Comparison of ENCODE assay signal across 28 cellular contexts in the genomic region with DNA sequence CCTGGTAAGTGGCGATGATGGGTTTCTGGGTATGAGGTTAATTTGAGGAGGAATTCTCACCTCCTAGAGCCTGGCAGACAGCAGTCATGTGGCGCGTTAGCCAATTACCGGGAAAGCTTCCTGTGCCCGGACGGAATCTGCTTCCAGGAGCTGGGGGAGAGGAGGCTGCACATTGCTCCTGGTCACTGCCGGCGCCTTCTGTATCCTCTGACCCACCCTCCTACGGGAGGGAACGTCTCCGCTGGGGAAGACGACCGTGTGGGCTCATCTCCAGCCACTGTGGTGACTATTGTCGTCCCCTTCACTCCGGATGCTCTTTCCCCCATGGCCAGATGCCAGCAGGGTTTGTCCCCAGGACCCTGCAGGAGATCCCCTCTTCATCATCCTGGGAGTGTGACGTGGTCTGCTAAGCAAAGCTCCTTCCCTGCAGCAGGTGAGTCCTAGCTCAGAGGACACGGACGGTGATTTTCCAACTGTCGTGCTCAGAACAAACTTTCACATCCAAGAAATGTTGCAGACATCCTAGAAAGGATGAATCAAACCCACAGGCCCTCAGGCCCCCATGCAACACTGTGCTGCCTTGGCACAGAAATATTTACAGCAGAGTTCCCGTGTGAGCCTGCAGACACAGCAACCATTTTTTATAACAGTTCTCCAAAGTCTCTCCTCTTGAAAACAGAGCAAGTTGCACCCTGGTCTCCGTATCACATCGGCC. TPM values are rescaled to one million over a fixed set of nuclear protein-coding genes. Genes with fewer than 3 reads are reported as not detected.
DNase-seq lines count a peak whose midpoint lies in the region; ATAC-seq, FAIRE-seq and TF ChIP-seq lines count a peak whose summit lies in the region.
"Had no signal": no experiment of that assay in that cellular context is flagged by ENCODE, and none has a peak within 500 bp of the region (broad histone marks: within the 10 kb centered on the region; RNA-seq: fewer than 3 reads in every experiment).

No MANE protein-coding gene starts in this region.

- H3K9me3 ChIP-seq in breast epithelium = no peaks in the 10 kb centered on the region
- H3K9me3 ChIP-seq: body of pancreas, gastrocnemius medialis, upper lobe of left lung had no signal

- H3K4me3 Mint-ChIP-seq in nephron (peak overlapping the region in 1 of 3 experiments; percentile 32), WTC11 (no peak overlapping the region), CD14-positive monocyte (peak overlapping the region in 1 of 2 donors; percentile 13)
- H3K4me3 Mint-ChIP-seq: activated CD4-positive, alpha-beta memory T cell treated with anti-CD3 and anti-CD28 coated beads, Interleukin-2, amount 10 ng/mL, durations not matched to agents 7 days and 5 days; activated T-cell treated with anti-CD3 and anti-CD28 coated beads, Interleukin-2, amount 50 U/mL, for 4 hours; dendritic cell treated with granulocyte-macrophage colony-stimulating factor and Interleukin-4, amounts not matched to agents 40 ng/mL and 50 ng/mL, for 4 days; stimulated activated naive CD8-positive, alpha-beta T cell treated with anti-CD3 and anti-CD28 coated beads, Interleukin-15, amount 100 ng/mL, for 72 hours; T-helper 1 cell treated with Interleukin-12 subunit alpha and Interleukin-12 subunit beta and Interleukin-4 antibody, amounts not matched to agents 30 μg/mL and 1 μg/mL, for 36 hours had no signal

- intact Hi-C loops in breast epithelium (cut with DNase I; ENCODE audit: low total_unique reads) (no loop called here), CD14-positive monocyte (cut with micrococcal nuclease) (no loop called here)

- no peak for TF ChIP-seq CTCF in BJ (IDR thresholded peaks at IDR 0.05; ENCODE audit: insufficient read depth, low read depth, low read length)
- no peak for TF ChIP-seq CTCF in epithelial cell of proximal tubule (conservative IDR thresholded peaks at IDR 0.05; ENCODE audit: low read depth, low read length)
- TF ChIP-seq CTCF in nephron (IDR thresholded peaks at IDR 0.05; ENCODE audit: unreplicated experiment in 3 of 3) = no peak
- no peak for TF ChIP-seq CTCF in WTC11 (IDR thresholded peaks at IDR 0.05)
- no peak for TF ChIP-seq CTCF in breast epithelium (IDR thresholded peaks at IDR 0.05)
- TF ChIP-seq CTCF in CD14-positive monocyte (IDR thresholded peaks at IDR 0.05) = no peak

- no peaks in the 10 kb centered on the region for H3K36me3 Mint-ChIP-seq in nephron (ENCODE audit: low read depth)
- H3K36me3 Mint-ChIP-seq in WTC11 = no peaks in the 10 kb centered on the region
- H3K36me3 Mint-ChIP-seq in CD14-positive monocyte = no peaks in the 10 kb centered on the region
- H3K36me3 Mint-ChIP-seq: activated naive CD4-positive, alpha-beta T cell treated with anti-CD3 and anti-CD28 coated beads, Interleukin-2, amount 50 U/mL, for 72 hours had no signal

- H3K27me3 ChIP-seq in BJ (ENCODE audit: control insufficient read depth, insufficient read depth, low read length) (peaks cover 15% of the 10 kb centered on the region), breast epithelium (peaks cover 0 to 10% of the 10 kb centered on the region in 2 donors)
- H3K27me3 ChIP-seq: body of pancreas, gastrocnemius medialis, upper lobe of left lung had no signal

- no peak for ATAC-seq in WTC11
- ATAC-seq in GM21360 (IDR thresholded peaks at IDR 0.05; ENCODE audit: unreplicated experiment) = no peak
- ATAC-seq: activated naive CD4-positive, alpha-beta T cell treated with anti-CD3 and anti-CD28 coated beads, Interleukin-2, amount 50 U/mL, for 72 hours; activated T-cell treated with anti-CD3 and anti-CD28 coated beads, Interleukin-2, amount 50 U/mL, for 4 hours; body of pancreas; gastrocnemius medialis; left lobe of liver; stimulated activated naive CD8-positive, alpha-beta T cell treated with anti-CD3 and anti-CD28 coated beads, Interleukin-15, amount 100 ng/mL, for 72 hours had no signal

- H3K9me3 Mint-ChIP-seq in nephron (no peaks in the 10 kb centered on the region), WTC11 (no peaks in the 10 kb centered on the region), CD14-positive monocyte (peaks cover 0 to 9% (median 0%) of the 10 kb centered on the region in 7 donors)
- H3K9me3 Mint-ChIP-seq: activated CD4-positive, alpha-beta memory T cell treated with anti-CD3 and anti-CD28 coated beads, Interleukin-2, amount 10 ng/mL, durations not matched to agents 7 days and 5 days; activated naive CD4-positive, alpha-beta T cell treated with anti-CD3 and anti-CD28 coated beads, Interleukin-2, amount 50 U/mL, for 72 hours; activated T-cell treated with anti-CD3 and anti-CD28 coated beads, Interleukin-2, amount 50 U/mL, for 4 hours; dendritic cell treated with granulocyte-macrophage colony-stimulating factor and Interleukin-4, amounts not matched to agents 40 ng/mL and 50 ng/mL, for 4 days; stimulated activated naive CD8-positive, alpha-beta T cell treated with anti-CD3 and anti-CD28 coated beads, Interleukin-15, amount 100 ng/mL, for 72 hours; T-helper 1 cell treated with Interleukin-12 subunit alpha and Interleukin-12 subunit beta and Interleukin-4 antibody, amounts not matched to agents 30 μg/mL and 1 μg/mL, for 36 hours had no signal

- peak; percentile 20 for FAIRE-seq in HTR-8/SVneo (lab: Jason Lieb, UNC)
- FAIRE-seq: small intestine had no signal

- H3K4me1 ChIP-seq in breast epithelium = no peaks in the 10 kb centered on the region
- H3K4me1 ChIP-seq: parathyroid adenoma had no signal

- H3K36me3 ChIP-seq in BJ (ENCODE audit: control insufficient read depth, insufficient read depth, low read length) (no peaks in the 10 kb centered on the region), breast epithelium (no peaks in the 10 kb centered on the region)
- H3K36me3 ChIP-seq: gastrocnemius medialis, upper lobe of left lung had no signal

- H3K27ac Mint-ChIP-seq in nephron (peak overlapping the region; percentile 33 to 74 (median 50)), WTC11 (no peak overlapping the region), CD14-positive monocyte (no peak overlapping the region)
- H3K27ac Mint-ChIP-seq: activated CD4-positive, alpha-beta memory T cell treated with anti-CD3 and anti-CD28 coated beads, Interleukin-2, amount 10 ng/mL, durations not matched to agents 7 days and 5 days; activated naive CD4-positive, alpha-beta T cell treated with anti-CD3 and anti-CD28 coated beads, Interleukin-2, amount 50 U/mL, for 72 hours; T-helper 1 cell treated with Interleukin-12 subunit alpha and Interleukin-12 subunit beta and Interleukin-4 antibody, amounts not matched to agents 30 μg/mL and 1 μg/mL, for 36 hours had no signal

- H3K4me1 Mint-ChIP-seq in nephron (peaks cover 64% of the 10 kb centered on the region), WTC11 (peaks cover 10% of the 10 kb centered on the region), CD14-positive monocyte (peaks cover 43% of the 10 kb centered on the region)
- H3K4me1 Mint-ChIP-seq: activated CD4-positive, alpha-beta memory T cell treated with anti-CD3 and anti-CD28 coated beads, Interleukin-2, amount 10 ng/mL, durations not matched to agents 7 days and 5 days had no signal

- DNase-seq in BJ (ENCODE audit: low read depth) (peak; percentile 19), HTR-8/SVneo (ENCODE audit: insufficient read length, low spot score) (no peak), epithelial cell of proximal tubule (ENCODE audit: low read depth) (no peak), WTC11 (ENCODE audit: low spot score) (no peak), breast epithelium (ENCODE audit: low spot score in 2 of 2) (no peak), CD14-positive monocyte (ENCODE audit: low spot score) (no peak)
- DNase-seq: activated CD4-positive, alpha-beta memory T cell treated with anti-CD3 and anti-CD28 coated beads, Interleukin-2, amount 10 ng/mL, durations not matched to agents 7 days and 5 days; activated T-cell treated with anti-CD3 and anti-CD28 coated beads, Interleukin-2, amount 50 U/mL, for 4 hours; AML-193; body of pancreas; gastrocnemius medialis; GF-D8; Kasumi-1; NCI-H1092 treated with DMSO at 0.1 percent for 48 hours; NCI-H2081; NCI-H524; SIG-M5; small intestine; stimulated activated CD4-positive, alpha-beta T cell treated with anti-CD3 and anti-CD28 coated beads, Interleukin-4, amount 100 ng/mL, for 1 hour; stimulated activated naive CD8-positive, alpha-beta T cell treated with anti-CD3 and anti-CD28 coated beads, Interleukin-15, amount 100 ng/mL, for 72 hours had no signal

- H3K4me3 ChIP-seq in BJ (ENCODE audit: low read depth, low read length) (no peak overlapping the region), epithelial cell of proximal tubule (ENCODE audit: low read depth, low read length) (peak overlapping the region; percentile 14), breast epithelium (no peak overlapping the region)
- H3K4me3 ChIP-seq: body of pancreas, gastrocnemius medialis, upper lobe of left lung had no signal

- CTCF ChIA-PET in BJ (lab: Yijun Ruan, JAX) (interaction anchor here (2.2 kb wide), 1 partner anchor 99 kb away, joined by 8 read pairs; no protein-coding TSS in a partner anchor), WTC11 (lab: Charles Lee) (interaction anchor here (1.3 kb wide), 1 partner anchor 38 kb away, joined by 3 read pairs; no protein-coding TSS in a partner anchor)

- H3K27me3 Mint-ChIP-seq in nephron (ENCODE audit: low read depth) (peaks cover 24% of the 10 kb centered on the region), WTC11 (ENCODE audit: low read depth) (peaks cover 3% of the 10 kb centered on the region; the same call in 1 of the 2 replicates), CD14-positive monocyte (ENCODE audit: low read depth in 3 of 3) (peaks cover 4 to 15% (median 6%) of the 10 kb centered on the region in 3 donors)

- POLR2A ChIA-PET in BJ (lab: Charles Lee) = interaction anchor here (0.6 kb wide), 1 partner anchor 11 kb away, joined by 3 read pairs; no protein-coding TSS in a partner anchor
- POLR2A ChIA-PET in WTC11 (lab: Charles Lee) = no interaction called here

- no peak overlapping the region for H3K27ac ChIP-seq in breast epithelium
- H3K27ac ChIP-seq: body of pancreas, gastrocnemius medialis, parathyroid adenoma, upper lobe of left lung had no signal

- TF ChIP-seq POLR2A in breast epithelium (IDR thresholded peaks at IDR 0.05) = no peak

TF ChIP-seq in WTC11, 78 proteins besides CTCF, POLR2A, EP300 and RAD21:
- TF ChIP-seq EMX1 (CRISPR knock-in tag; IDR thresholded peaks at IDR 0.05) = no peak

RNA-seq across cellular contexts. Expression of gene FAM20C, which starts 29.6 kb away (rescaled TPM):
- 22.8 and 32.5 TPM in 2 replicates for polyA plus RNA-seq in BJ (2011; rRNA removed)
- polyA minus RNA-seq in BJ (2011; rRNA and poly(A)+ RNA removed) = 20.8 and 22.9 TPM in 2 replicates
- 84.2 and 85.0 TPM in 2 replicates for total RNA-seq in epithelial cell of proximal tubule
- 48.0 to 64.9 TPM (median 49.1 TPM) in 3 replicates for total RNA-seq in WTC11 (2021)
- 10 to 100 TPM; 30.7 to 73.7 (median 71.0) TPM for total RNA-seq in breast epithelium
- 1 to 10 TPM; 1.2 to 1.5 TPM for polyA plus RNA-seq in CD14-positive monocyte

Comparison
In these comparisons a context has a peak if more than half of its experiments do, and no peak if none do; other contexts are left out.
1. H3K27ac Mint-ChIP-seq: peak in nephron (3 of 3); none in WTC11 (single experiment) and CD14-positive monocyte (0 of 7).